23 cellular contexts compared by ENCODE assay signal in genomic region chr5:25641140-25641539, GRCh38.
"Had no signal": no experiment of that assay in that cellular context is flagged by ENCODE, and none has a peak within 500 bp of the region (broad histone marks: within the 10 kb centered on the region; RNA-seq: fewer than 3 reads in every experiment).

No MANE protein-coding gene starts in this region.

- H3K9me3 ChIP-seq: colonic mucosa, esophagus muscularis mucosa, gastroesophageal sphincter, right atrium auricular region, suprapubic skin, upper lobe of right lung, uterus had no signal

- H2AFZ ChIP-seq: hepatocyte, neural progenitor cell, parathyroid adenoma had no signal

- DNase-seq: colonic mucosa; effector memory CD4-positive, alpha-beta T cell; foreskin keratinocyte; heart left ventricle; left cardiac atrium; left lung; mesenchymal stem cell; mucosa of descending colon; naive B cell; spleen; stimulated activated naive B cell treated with anti-CD40 and anti-IgM and Interleukin-4, amounts not matched to agents 10 μg/mL and 1 μg/mL and 100 μg/mL, for 72 hours; transverse colon; upper lobe of right lung; uterus had no signal

- H3K79me2 ChIP-seq: hepatocyte, parathyroid adenoma had no signal

- H3K36me3 ChIP-seq: colonic mucosa, esophagus muscularis mucosa, gastroesophageal sphincter, heart left ventricle, left lung, neural progenitor cell, right atrium auricular region, spleen, suprapubic skin, transverse colon, upper lobe of right lung, uterus had no signal

- ATAC-seq: foreskin keratinocyte; gastroesophageal sphincter; heart left ventricle; left cardiac atrium; left lung; mucosa of descending colon; natural killer cell treated with Interleukin-12 subunit alpha and Interleukin-12 subunit beta and Interleukin-15 and Interleukin-18, amount 100 ng/mL, for 72 hours; stimulated activated naive B cell treated with anti-CD40 and anti-IgM and Interleukin-4, amounts not matched to agents 10 μg/mL and 1 μg/mL and 100 μg/mL, for 72 hours; upper lobe of right lung had no signal

- H3K4me2 ChIP-seq: hepatocyte, neural progenitor cell had no signal

- H3K4me1 ChIP-seq: colonic mucosa, esophagus muscularis mucosa, foreskin keratinocyte, gastroesophageal sphincter, heart left ventricle, left lung, neural progenitor cell, parathyroid adenoma, right atrium auricular region, spleen, suprapubic skin, transverse colon, upper lobe of right lung, uterus had no signal

- H3K4me3 ChIP-seq: colonic mucosa, esophagus muscularis mucosa, gastroesophageal sphincter, heart left ventricle, hepatocyte, left lung, mucosa of descending colon, neural progenitor cell, right atrium auricular region, skin epidermis, spleen, suprapubic skin, transverse colon, upper lobe of right lung, uterus had no signal

- H3K27me3 ChIP-seq: colonic mucosa, esophagus muscularis mucosa, foreskin keratinocyte, gastroesophageal sphincter, heart left ventricle, hepatocyte, left lung, neural progenitor cell, right atrium auricular region, spleen, suprapubic skin, transverse colon, upper lobe of right lung, uterus had no signal

- H3K27ac ChIP-seq: colonic mucosa, esophagus muscularis mucosa, foreskin keratinocyte, gastroesophageal sphincter, heart left ventricle, hepatocyte, left lung, neural progenitor cell, parathyroid adenoma, right atrium auricular region, skin epidermis, spleen, suprapubic skin, transverse colon, upper lobe of right lung, uterus had no signal

- H3K9ac ChIP-seq: neural progenitor cell, parathyroid adenoma had no signal
